7 cellular contexts compared by ENCODE assay signal in genomic region chr1:54488831-54489626, GRCh38.
DNase-seq lines count a peak whose midpoint lies in the region; ATAC-seq and TF ChIP-seq lines count a peak whose summit lies in the region.

No MANE protein-coding gene starts in this region.

- TF ChIP-seq CTCF in GM12875 (IDR thresholded peaks at IDR 0.05; ENCODE audit: borderline replicate concordance, insufficient read depth, low read depth, low read length) (peak; percentile 84), coronary artery (IDR thresholded peaks at IDR 0.05) (peak; percentile 97)

- DNase-seq in NCI-H2227 (lab: John Stamatoyannopoulos, UW; ENCODE audit: unreplicated experiment) (peak; percentile 92), coronary artery (ENCODE audit: low spot score) (peak; percentile 90), left kidney (ENCODE audit: low read depth, low spot score) (peak; percentile 96)
- DNase-seq in activated CD4-positive, alpha-beta T cell treated with anti-CD3 and anti-CD28 coated beads for 4 hours, result peak; percentile 63 to 68
- DNase-seq in stimulated activated CD4-positive, alpha-beta T cell treated with anti-CD3 and anti-CD28 coated beads, Interleukin-1b, Interleukin-23, amount 100 ng/mL, for 24 hours (ENCODE audit: low read depth in 4 of 4, low spot score in 1 of 4), result peak; percentile 43 to 55 (median 48)

- ATAC-seq in HG02981 (IDR thresholded peaks at IDR 0.05; ENCODE audit: unreplicated experiment), result peak; percentile 61

- H3K27ac ChIP-seq in coronary artery, result peak overlapping the region; percentile 85 to 96

- H3K4me3 ChIP-seq in GM12875 (ENCODE audit: low read depth, low read length) (peak overlapping the region; percentile 51), coronary artery (peak overlapping the region; percentile 77)

Comparison
In these comparisons a context has a peak if more than half of its experiments do, and no peak if none do; other contexts are left out.
1. Peak in every context shown above with its lines: DNase-seq, ATAC-seq, H3K4me3 ChIP-seq and H3K27ac ChIP-seq.